ENCODE assay signal across 33 cellular contexts in the genomic region with DNA sequence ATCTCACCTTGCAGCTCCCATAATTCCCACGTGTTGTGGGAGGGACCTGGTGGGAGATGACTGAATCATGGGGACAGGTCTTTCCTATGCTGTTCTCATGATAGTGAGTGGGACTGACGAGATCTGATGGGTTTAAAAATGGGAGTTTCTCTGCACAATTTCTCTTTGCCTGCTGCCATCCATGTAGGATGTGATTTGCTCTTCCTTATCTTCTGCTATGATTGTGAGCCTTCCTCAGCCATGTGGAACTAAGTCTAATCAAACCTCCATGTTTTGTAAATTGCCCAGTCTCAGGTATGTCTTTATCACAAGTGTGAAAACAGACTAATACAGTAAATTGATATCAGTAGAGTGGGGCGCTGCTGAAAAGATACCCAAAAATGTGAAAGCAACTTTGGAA.
"Had no signal": no experiment of that assay in that cellular context is flagged by ENCODE, and none has a peak within 500 bp of the region (broad histone marks: within the 10 kb centered on the region; RNA-seq: fewer than 3 reads in every experiment).

No MANE protein-coding gene starts in this region.

- H3K27ac ChIP-seq: adrenal gland, ascending aorta, body of pancreas, brain microvascular endothelial cell, breast epithelium, cardiac muscle cell had no signal

- H3K36me3 ChIP-seq: adrenal gland, ascending aorta, brain microvascular endothelial cell, breast epithelium, cardiac muscle cell had no signal

- FAIRE-seq: astrocyte, bronchial epithelial cell had no signal

- H3K4me1 ChIP-seq: adrenal gland, ascending aorta, body of pancreas, breast epithelium had no signal

- H3K9me3 ChIP-seq: adrenal gland, ascending aorta had no signal

- H3K27me3 ChIP-seq: adrenal gland, ascending aorta, body of pancreas, brain microvascular endothelial cell, breast epithelium, cardiac muscle cell had no signal

- H3K4me3 ChIP-seq: adrenal gland, ascending aorta, body of pancreas, breast epithelium, cardiac muscle cell had no signal

- DNase-seq: activated effector memory CD4-positive, alpha-beta T cell treated with anti-CD3 and anti-CD28 coated beads, Interleukin-2, amount 50 U/mL, for 16 hours; activated effector memory CD4-positive, alpha-beta T cell treated with Interleukin-2 at 50 U/mL for 16 hours; activated gamma-delta T cell; activated gamma-delta T cell treated with Interleukin-2 at 50 U/mL for 16 hours; activated naive CD4-positive, alpha-beta T cell; activated naive CD4-positive, alpha-beta T cell treated with anti-CD3 and anti-CD28 coated beads for 36 hours; activated naive CD4-positive, alpha-beta T cell treated with anti-CD3 and anti-CD28 coated beads, Interleukin-2, amount 10 ng/mL, durations not matched to agents 7 days and 5 days; activated naive CD4-positive, alpha-beta T cell treated with Interleukin-2 at 50 U/mL for 16 hours; activated naive CD8-positive, alpha-beta T cell treated with anti-CD3 and anti-CD28 coated beads for 36 hours; activated naive CD8-positive, alpha-beta T cell treated with anti-CD3 and anti-CD28 coated beads, Interleukin-2, amount 10 ng/mL, durations not matched to agents 7 days and 5 days; activated naive CD8-positive, alpha-beta T cell treated with anti-CD3 and anti-CD28 coated beads, Interleukin-2, amount 50 U/mL, for 24 hours; activated T-cell treated with anti-CD3 and anti-CD28 coated beads, Interleukin-2, amount 50 U/mL, for 1 hour; activated T-cell treated with anti-CD3 and anti-CD28 coated beads, Interleukin-2, amount 50 U/mL, for 24 hours; activated T-cell treated with anti-CD3 and anti-CD28 coated beads, Interleukin-2, amount 50 U/mL, for 4 hours; activated T-cell treated with anti-CD3 and anti-CD28 coated beads, Interleukin-2, amount 50 U/mL, for 48 hours; activated T-cell treated with anti-CD3 and anti-CD28 coated beads, Interleukin-2, amount 50 U/mL, for 72 hours; adrenal gland; amniotic stem cell; amygdala; anterior cingulate cortex; aorta; body of pancreas; brain microvascular endothelial cell; caudate nucleus; central memory CD4-positive, alpha-beta T cell; cerebellar nuclear complex had no signal

- ATAC-seq: activated naive CD4-positive, alpha-beta T cell treated with anti-CD3 and anti-CD28 coated beads, Interleukin-2, amount 50 U/mL, for 72 hours; activated naive CD8-positive, alpha-beta T cell treated with anti-CD3 and anti-CD28 coated beads, Interleukin-2, amount 50 U/mL, for 24 hours; activated T-cell treated with anti-CD3 and anti-CD28 coated beads, Interleukin-2, amount 50 U/mL, for 4 hours; activated T-cell treated with anti-CD3 and anti-CD28 coated beads, Interleukin-2, amount 50 U/mL, for 72 hours; activated T-helper 17 cell treated with anti-CD3 and anti-CD28 coated beads, Interleukin-2, amount 50 U/mL, for 72 hours; body of pancreas had no signal
